In genomic region chr22:49949914-49950292, GRCh38 we compare ENCODE assay signal across 20 cellular contexts. TPM values are rescaled to one million over a fixed set of nuclear protein-coding genes. Genes with fewer than 3 reads are reported as not detected.
DNase-seq lines count a peak whose midpoint lies in the region; FAIRE-seq and TF ChIP-seq lines count a peak whose summit lies in the region.
"Had no signal": no experiment of that assay in that cellular context is flagged by ENCODE, and none has a peak within 500 bp of the region (broad histone marks: within the 10 kb centered on the region; RNA-seq: fewer than 3 reads in every experiment).

No MANE protein-coding gene starts in this region.

- no peak for TF ChIP-seq CTCF in 22Rv1 (IDR thresholded peaks at IDR 0.05)
- no peak for TF ChIP-seq CTCF in kidney (IDR thresholded peaks at IDR 0.05; ENCODE audit: borderline replicate concordance, extremely low read depth, insufficient read depth)
- no peak for TF ChIP-seq CTCF in lower leg skin (IDR thresholded peaks at IDR 0.05)

- 92 to 94% methylated on average over 10 to 11 of the region's 11 CpGs for WGBS in lower leg skin, 2 donors

- peak overlapping the region; percentile 12 for H3K4me3 ChIP-seq in SJCRH30
- H3K4me3 ChIP-seq in kidney (ENCODE audit: low read length in 2 of 2): no peak overlapping the region
- no peak overlapping the region for H3K4me3 ChIP-seq in rectal smooth muscle tissue (ENCODE audit: low read length)
- H3K4me3 ChIP-seq in lower leg skin (ENCODE audit: low read depth, poor library complexity, severe bottlenecking): no peak overlapping the region
- H3K4me3 ChIP-seq: BLaER1, heart right ventricle had no signal

- no peaks in the 10 kb centered on the region for H3K27me3 ChIP-seq in SJCRH30
- no peaks in the 10 kb centered on the region for H3K27me3 ChIP-seq in rectal smooth muscle tissue (ENCODE audit: control insufficient read depth, insufficient read depth, low read length)
- H3K27me3 ChIP-seq: BLaER1, heart right ventricle had no signal

- H3K9ac ChIP-seq in kidney (ENCODE audit: low read length in 2 of 2) (no peak overlapping the region), rectal smooth muscle tissue (ENCODE audit: low read length) (peak overlapping the region; percentile 30)
- H3K9ac ChIP-seq: BLaER1, parathyroid adenoma had no signal

- no peak for TF ChIP-seq POLR2A in lower leg skin (IDR thresholded peaks at IDR 0.05)

- peak overlapping the region; percentile 99 for H3K27ac ChIP-seq in 22Rv1
- peak overlapping the region; percentile 57 for H3K27ac ChIP-seq in SJCRH30
- H3K27ac ChIP-seq in kidney (ENCODE audit: low read depth in 2 of 2, low read length in 2 of 2): peak overlapping the region; percentile 76 to 81
- H3K27ac ChIP-seq in rectal smooth muscle tissue (ENCODE audit: low read depth, low read length): no peak overlapping the region
- H3K27ac ChIP-seq: BLaER1, heart right ventricle, parathyroid adenoma had no signal

- DNase-seq in SJCRH30 (no peak), kidney (no peak), NCI-H187 treated with DMSO at 0.1 percent for 48 hours (lab: John Stamatoyannopoulos, UW) (no peak), lower leg skin (ENCODE audit: low spot score in 2 of 2) (no peak), KG1 (lab: John Stamatoyannopoulos, UW) (no peak), dermis blood vessel endothelial cell (no peak)
- DNase-seq: activated CD4-positive, alpha-beta T cell treated with anti-CD3 and anti-CD28 coated beads for 4 hours; activated naive CD8-positive, alpha-beta T cell treated with anti-CD3 and anti-CD28 coated beads for 36 hours; heart right ventricle; naive thymus-derived CD8-positive, alpha-beta T cell; NCI-H1436 treated with DMSO at 0.1 percent for 48 hours; NCI-H2171 treated with DMSO at 0.1 percent for 48 hours; NCI-H526 treated with DMSO at 0.1 percent for 48 hours; SIG-M5; stimulated activated CD4-positive, alpha-beta T cell treated with anti-CD3 and anti-CD28 coated beads, Interleukin-2, amount 100 ng/mL, for 48 hours had no signal

- FAIRE-seq in kidney (lab: Jason Lieb, UNC): no peak
- FAIRE-seq: GM18507 had no signal

- H3K36me3 ChIP-seq in SJCRH30: no peaks in the 10 kb centered on the region
- H3K36me3 ChIP-seq in kidney (ENCODE audit: control insufficient read depth in 1 of 2, insufficient read depth in 2 of 2, low read length in 2 of 2): no peaks in the 10 kb centered on the region
- no peaks in the 10 kb centered on the region for H3K36me3 ChIP-seq in rectal smooth muscle tissue (ENCODE audit: control insufficient read depth, insufficient read depth, low read length)
- H3K36me3 ChIP-seq: BLaER1, heart right ventricle had no signal

- intact Hi-C loops in kidney (cut with DNase I): no loop called here
- intact Hi-C loops in lower leg skin (cut with DNase I; ENCODE audit: low total_unique reads): no loop called here

- H3K4me1 ChIP-seq in SJCRH30 (peaks cover 76% of the 10 kb centered on the region), kidney (ENCODE audit: control insufficient read depth in 1 of 2, insufficient read depth in 1 of 2, low read depth in 1 of 2, low read length in 2 of 2) (peaks cover 25 to 52% of the 10 kb centered on the region in 2 donors), rectal smooth muscle tissue (ENCODE audit: control insufficient read depth, insufficient read depth, low read length) (no peaks in the 10 kb centered on the region)

- no peaks in the 10 kb centered on the region for H3K9me3 ChIP-seq in SJCRH30 (replicated peaks)
- H3K9me3 ChIP-seq in kidney (ENCODE audit: control insufficient read depth in 1 of 2, low read length in 2 of 2): no peaks in the 10 kb centered on the region
- H3K9me3 ChIP-seq: BLaER1, heart right ventricle had no signal

RNA-seq across cellular contexts. Expression of gene PIM3, which starts 10.7 kb away (rescaled TPM):
- 51.2 and 53.6 TPM in 2 replicates for total RNA-seq in SJCRH30 (2014; rRNA removed; shearing (Covaris generic))
- total RNA-seq in kidney (107 TPM), lower leg skin (100 to 1,000 TPM; 149 to 181 (median 163) TPM), dermis blood vessel endothelial cell (463 and 464 TPM in 2 replicates)
- polyA plus RNA-seq in kidney (ENCODE audit: insufficient read depth, low read depth, low replicate concordance): 96.5 TPM

RNA-seq across cellular contexts. Expression of gene CRELD2, which starts 31.5 kb away (rescaled TPM):
- 37.6 and 39.7 TPM in 2 replicates for total RNA-seq in SJCRH30 (2014; rRNA removed; shearing (Covaris generic))
- total RNA-seq in kidney (54.0 TPM), lower leg skin (10 to 100 TPM in 3 of 4 donors, 1 to 10 TPM in 1; 9.1 to 28.0 (median 18.0) TPM), dermis blood vessel endothelial cell (77.4 and 123 TPM in 2 replicates)
- 37.3 TPM for polyA plus RNA-seq in kidney (ENCODE audit: insufficient read depth, low read depth, low replicate concordance)

RNA-seq across cellular contexts. Expression of gene ALG12, which starts 31.7 kb away (rescaled TPM):
- 24.2 and 24.3 TPM in 2 replicates for total RNA-seq in SJCRH30 (2014; rRNA removed; shearing (Covaris generic))
- total RNA-seq in kidney: 28.4 TPM
- polyA plus RNA-seq in kidney (ENCODE audit: insufficient read depth, low read depth, low replicate concordance): 27.2 TPM
- 10 to 100 TPM in 3 of 4 donors, 1 to 10 TPM in 1; 7.5 to 25.6 (median 16.1) TPM for total RNA-seq in lower leg skin
- 14.6 and 24.7 TPM in 2 replicates for total RNA-seq in dermis blood vessel endothelial cell
